In genomic region chr2:239255643-239256042, GRCh38 we compare ENCODE assay signal across 21 cellular contexts.
DNase-seq lines count a peak whose midpoint lies in the region; ATAC-seq and TF ChIP-seq lines count a peak whose summit lies in the region.
"Had no signal": no experiment of that assay in that cellular context is flagged by ENCODE, and none has a peak within 500 bp of the region (broad histone marks: within the 10 kb centered on the region; RNA-seq: fewer than 3 reads in every experiment).

No MANE protein-coding gene starts in this region.

- H3K27ac Mint-ChIP-seq in CD14-positive monocyte (peak overlapping the region; percentile 76 to 95 (median 92)), T-helper 17 cell (no peak overlapping the region)
- H3K27ac Mint-ChIP-seq in dendritic cell treated with granulocyte-macrophage colony-stimulating factor and Interleukin-4, amounts not matched to agents 40 ng/mL and 50 ng/mL, for 4 days: peak overlapping the region; percentile 88
- H3K27ac Mint-ChIP-seq: natural killer cell treated with Interleukin-12 subunit alpha and Interleukin-12 subunit beta and Interleukin-15 and Interleukin-18, amount 100 ng/mL, for 72 hours; stimulated activated naive CD8-positive, alpha-beta T cell treated with anti-CD3 and anti-CD28 coated beads, Interleukin-15, Interleukin-2, amounts not matched to agents 100 ng/mL and 50 ng/mL, for 24 hours had no signal

- CTCF ChIA-PET in IMR-90 (lab: Yijun Ruan, JAX): no interaction called here

- no peak overlapping the region for H4K91ac ChIP-seq in IMR-90 (ENCODE audit: insufficient read depth, low read depth, low read length)

- POLR2A ChIA-PET in IMR-90 (lab: Charles Lee; ENCODE audit: unreplicated experiment): no interaction called here

- H4K20me1 ChIP-seq in IMR-90 (ENCODE audit: insufficient read depth, low read length): no peaks in the 10 kb centered on the region

- H3K27me3 ChIP-seq in IMR-90 (ENCODE audit: control insufficient read depth, insufficient read depth, low read length) (no peaks in the 10 kb centered on the region), psoas muscle (ENCODE audit: insufficient read depth in 3 of 3, low read length in 2 of 3) (no peaks in the 10 kb centered on the region)
- H3K27me3 ChIP-seq: cardiac muscle cell had no signal

- peak; percentile 37 for DNase-seq in CD14-positive monocyte (ENCODE audit: low spot score)
- no peak for DNase-seq in IMR-90
- peak in 1 of 2 donors; percentile 40 for DNase-seq in psoas muscle
- no peak for DNase-seq in T-helper 9 cell
- no peak for DNase-seq in T-helper 17 cell
- DNase-seq: activated gamma-delta T cell treated with Interleukin-2 at 50 U/mL for 16 hours; foreskin melanocyte; HFFc6; kidney glomerular epithelial cell; mesendoderm; NCI-H1417 treated with DMSO at 0.1 percent for 48 hours; NCI-H2171; SHP77 treated with DMSO at 0.1 percent for 48 hours; small intestine; stimulated activated CD4-positive, alpha-beta T cell treated with anti-CD3 and anti-CD28 coated beads, Interleukin-4, amount 100 ng/mL, for 1 hour; trophoblast cell had no signal

- no peak overlapping the region for H4K8ac ChIP-seq in IMR-90 (ENCODE audit: low read depth in 2 of 2, low read length in 2 of 2)

- no peak overlapping the region for H3K27ac ChIP-seq in IMR-90 (ENCODE audit: insufficient read depth, low read length)
- H3K27ac ChIP-seq in psoas muscle: peak overlapping the region; percentile 86
- H3K27ac ChIP-seq: cardiac muscle cell had no signal

- 80% methylated on average over 1 of the region's 5 CpGs; no CpG with 5 or more reads in 1 of the 2 experiments for WGBS in IMR-90 (ENCODE audit: extremely low coverage in 2 of 2, insufficient read length in 1 of 2), 2 experiments
- WGBS in psoas muscle, 3 donors: 40 to 60% (median 45%) methylated on average over 5 of the region's 5 CpGs

- no peak overlapping the region for H3K4ac ChIP-seq in IMR-90 (ENCODE audit: low read depth, low read length)

- peaks cover 9 to 32% of the 10 kb centered on the region in 2 donors for H3K36me3 Mint-ChIP-seq in CD14-positive monocyte
- peaks cover 7% of the 10 kb centered on the region for H3K36me3 Mint-ChIP-seq in dendritic cell treated with granulocyte-macrophage colony-stimulating factor and Interleukin-4, amounts not matched to agents 40 ng/mL and 50 ng/mL, for 4 days (ENCODE audit: low read depth)
- no peaks in the 10 kb centered on the region for H3K36me3 Mint-ChIP-seq in T-helper 17 cell (ENCODE audit: low read depth)

- H3K9me3 ChIP-seq in IMR-90 (ENCODE audit: control insufficient read depth, insufficient read depth, low read length) (no peaks in the 10 kb centered on the region; the same call in 1 of the 2 replicates), psoas muscle (no peaks in the 10 kb centered on the region), T-helper 17 cell (ENCODE audit: control insufficient read depth, low read length, poor library complexity, severe bottlenecking) (no peaks in the 10 kb centered on the region)

- H3K56ac ChIP-seq in IMR-90 (ENCODE audit: extremely low read depth, insufficient read depth, low read length): no peak overlapping the region

- H4K5ac ChIP-seq in IMR-90 (ENCODE audit: low read depth, low read length): no peak overlapping the region

- peaks cover 98% of the 10 kb centered on the region for H3K4me1 Mint-ChIP-seq in CD14-positive monocyte
- H3K4me1 Mint-ChIP-seq in dendritic cell treated with granulocyte-macrophage colony-stimulating factor and Interleukin-4, amounts not matched to agents 40 ng/mL and 50 ng/mL, for 4 days (ENCODE audit: low read depth): peaks cover 96% of the 10 kb centered on the region
- H3K4me1 Mint-ChIP-seq in T-helper 17 cell: peaks cover 58% of the 10 kb centered on the region

- H3K9me1 ChIP-seq in IMR-90 (ENCODE audit: insufficient read depth, low read length): peaks cover 13% of the 10 kb centered on the region

- no peak overlapping the region for H3K23ac ChIP-seq in IMR-90 (ENCODE audit: low read depth, low read length)

- peaks cover 0 to 3% (median 0%) of the 10 kb centered on the region in 7 donors for H3K9me3 Mint-ChIP-seq in CD14-positive monocyte
- H3K9me3 Mint-ChIP-seq in dendritic cell treated with granulocyte-macrophage colony-stimulating factor and Interleukin-4, amounts not matched to agents 40 ng/mL and 50 ng/mL, for 4 days: no peaks in the 10 kb centered on the region

- no peak overlapping the region for H3K18ac ChIP-seq in IMR-90 (ENCODE audit: low read depth, low read length)

- H3K79me1 ChIP-seq in IMR-90 (ENCODE audit: low read depth in 1 of 2, low read length in 2 of 2): peaks cover 36 to 76% of the 10 kb centered on the region in 2 experiments

- H3K27me3 Mint-ChIP-seq in CD14-positive monocyte (ENCODE audit: low read depth in 3 of 3) (no peaks in the 10 kb centered on the region), T-helper 17 cell (no peaks in the 10 kb centered on the region)
- H3K27me3 Mint-ChIP-seq in dendritic cell treated with granulocyte-macrophage colony-stimulating factor and Interleukin-4, amounts not matched to agents 40 ng/mL and 50 ng/mL, for 4 days: no peaks in the 10 kb centered on the region
- H3K27me3 Mint-ChIP-seq: stimulated activated naive CD8-positive, alpha-beta T cell treated with anti-CD3 and anti-CD28 coated beads, Interleukin-15, Interleukin-2, amounts not matched to agents 100 ng/mL and 50 ng/mL, for 24 hours had no signal

- no peak for ATAC-seq in IMR-90 (ENCODE audit: low read depth)
- ATAC-seq in psoas muscle: no peak
- no peak for ATAC-seq in GM18870 (IDR thresholded peaks at IDR 0.05; ENCODE audit: unreplicated experiment)
- no peak for ATAC-seq in T-helper 17 cell
- ATAC-seq: natural killer cell treated with Interleukin-12 subunit alpha and Interleukin-12 subunit beta and Interleukin-15 and Interleukin-18, amount 100 ng/mL, for 72 hours had no signal

- TF ChIP-seq POLR2A in IMR-90 (IDR thresholded peaks at IDR 0.05; ENCODE audit: low read depth, low read length): no peak

- TF ChIP-seq CTCF in CD14-positive monocyte (IDR thresholded peaks at IDR 0.05) (no peak), IMR-90 (conservative IDR thresholded peaks at IDR 0.05; ENCODE audit: low read depth, low read length) (no peak), psoas muscle (IDR thresholded peaks at IDR 0.05) (no peak)

- in situ Hi-C loops in IMR-90 (cut with MboI; ENCODE audit: low sequenced_read_pairs): no loop called here

- no peak overlapping the region for H3K9ac ChIP-seq in IMR-90 (ENCODE audit: low read depth, low read length)

- no peaks in the 10 kb centered on the region for H3K36me3 ChIP-seq in IMR-90 (ENCODE audit: control insufficient read depth, insufficient read depth, low read length)
- no peaks in the 10 kb centered on the region for H3K36me3 ChIP-seq in psoas muscle (ENCODE audit: insufficient read depth in 1 of 2, low read depth in 1 of 2)
- H3K36me3 ChIP-seq: cardiac muscle cell had no signal

- H3K4me2 ChIP-seq in IMR-90 (ENCODE audit: low read depth, low read length): no peak overlapping the region

- intact Hi-C loops in CD14-positive monocyte (cut with micrococcal nuclease): loop anchor here in 1 of 2 donors (2.0 to 10.0 kb wide), 2 partner anchors 15 to 209 kb away; no protein-coding TSS in a partner anchor
- intact Hi-C loops in IMR-90 (cut with micrococcal nuclease): loop anchor here (2.0 kb wide), 1 partner anchor 73 kb away; no protein-coding TSS in a partner anchor
- intact Hi-C loops in dendritic cell treated with granulocyte-macrophage colony-stimulating factor and Interleukin-4, amounts not matched to agents 40 ng/mL and 50 ng/mL, for 4 days (cut with micrococcal nuclease): no loop called here
- intact Hi-C loops in psoas muscle (cut with DNase I): no loop called here

- H2AK9ac ChIP-seq in IMR-90 (replicated peaks; ENCODE audit: low read depth, low read length, poor library complexity): no peak overlapping the region

- H2AFZ ChIP-seq in IMR-90 (replicated peaks; ENCODE audit: low read length, poor library complexity): no peak overlapping the region

- H2AK5ac ChIP-seq in IMR-90 (ENCODE audit: low read depth, low read length): no peak overlapping the region

- no peak overlapping the region for H2BK5ac ChIP-seq in IMR-90 (ENCODE audit: low read depth, low read length, poor library complexity, severe bottlenecking)

- H3K4me3 Mint-ChIP-seq in CD14-positive monocyte: no peak overlapping the region
- no peak overlapping the region for H3K4me3 Mint-ChIP-seq in dendritic cell treated with granulocyte-macrophage colony-stimulating factor and Interleukin-4, amounts not matched to agents 40 ng/mL and 50 ng/mL, for 4 days
- no peak overlapping the region for H3K4me3 Mint-ChIP-seq in T-helper 17 cell
- H3K4me3 Mint-ChIP-seq: HFFc6; natural killer cell treated with Interleukin-12 subunit alpha and Interleukin-12 subunit beta and Interleukin-15 and Interleukin-18, amount 100 ng/mL, for 72 hours; stimulated activated naive CD8-positive, alpha-beta T cell treated with anti-CD3 and anti-CD28 coated beads, Interleukin-15, Interleukin-2, amounts not matched to agents 100 ng/mL and 50 ng/mL, for 24 hours had no signal

- no peak overlapping the region for H2BK120ac ChIP-seq in IMR-90 (ENCODE audit: low read depth, low read length)

- H2BK20ac ChIP-seq in IMR-90 (ENCODE audit: low read depth, low read length): 0 out of 2 replicates have a peak overlapping the region, but pooled peaks have one; percentile 50

- no peak overlapping the region for H3K14ac ChIP-seq in IMR-90 (replicated peaks; ENCODE audit: low read depth, low read length)

- TF ChIP-seq RAD21 in IMR-90 (IDR thresholded peaks at IDR 0.05; ENCODE audit: low read length): no peak

- H3K4me3 ChIP-seq in IMR-90 (ENCODE audit: insufficient read depth, low read depth, low read length): no peak overlapping the region
- H3K4me3 ChIP-seq in psoas muscle: no peak overlapping the region
- H3K4me3 ChIP-seq: cardiac muscle cell had no signal

- peaks cover 12% of the 10 kb centered on the region for H3K4me1 ChIP-seq in IMR-90 (ENCODE audit: control insufficient read depth, insufficient read depth, low read length)
- H3K4me1 ChIP-seq in psoas muscle: peaks cover 96% of the 10 kb centered on the region

- BruUV-seq in IMR-90 (replicated peaks; lab: Mats Ljungman, UMichigan): no TSS peak

- H2BK15ac ChIP-seq in IMR-90 (ENCODE audit: low read depth, low read length): no peak overlapping the region

- dilution Hi-C loops in IMR-90 (cut with HindIII; ENCODE audit: low sequenced_read_pairs, unreplicated experiment): no loop called here

TF ChIP-seq in IMR-90, 13 proteins besides CTCF, POLR2A, EP300 and RAD21 (continues in another document):
- TF ChIP-seq RFX5 (IDR thresholded peaks at IDR 0.05; ENCODE audit: low read depth, low read length) (no peak), MAZ (IDR thresholded peaks at IDR 0.05; ENCODE audit: borderline replicate concordance, low read depth, low read length) (no peak), MAFK (IDR thresholded peaks at IDR 0.05; ENCODE audit: low read depth, low read length) (no peak), NFE2L2 (IDR thresholded peaks at IDR 0.05; ENCODE audit: low read depth, low read length) (no peak), SMC3 (IDR thresholded peaks at IDR 0.05; ENCODE audit: low read depth, low read length) (no peak), CHD1 (IDR thresholded peaks at IDR 0.05; ENCODE audit: low read depth, low read length) (no peak), CEBPB (IDR thresholded peaks at IDR 0.05; ENCODE audit: low read depth, low read length) (no peak), MXI1 (IDR thresholded peaks at IDR 0.05; ENCODE audit: borderline replicate concordance, low read depth, low read length) (no peak)
